In the genomic region with DNA sequence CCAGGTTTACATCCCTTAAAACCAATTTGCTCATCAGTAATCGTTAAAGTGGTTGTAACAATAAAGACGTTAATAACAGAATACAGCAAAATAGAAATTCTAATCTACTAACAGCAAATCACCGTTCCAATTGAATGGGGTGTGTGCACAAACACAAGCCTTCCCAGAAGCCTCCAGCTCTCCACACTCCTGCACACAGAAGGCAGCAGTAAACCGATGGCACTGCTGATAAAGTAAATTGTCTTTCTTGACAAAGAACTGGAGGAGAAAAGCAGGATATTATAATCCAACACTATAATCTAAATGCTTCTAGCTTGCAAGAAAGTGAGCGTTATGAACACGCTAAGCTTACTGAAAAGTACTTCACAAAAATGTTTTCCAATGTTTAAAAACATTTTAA, we compare ENCODE assay signal across 11 cellular contexts. TPM values are rescaled to one million over a fixed set of nuclear protein-coding genes. Genes with fewer than 3 reads are reported as not detected.
A peak's percentile ranks its signal among the peaks of the same experiment; 100 is the strongest.
DNase-seq lines count a peak whose midpoint lies in the region; ATAC-seq and TF ChIP-seq lines count a peak whose summit lies in the region.
"Had no signal": no experiment of that assay in that cellular context is flagged by ENCODE, and none has a peak within 500 bp of the region (broad histone marks: within the 10 kb centered on the region; RNA-seq: fewer than 3 reads in every experiment).

No MANE protein-coding gene starts in this region.

- peak overlapping the region; percentile 68 for H3K27ac ChIP-seq in CD4-positive, alpha-beta memory T cell (ENCODE audit: low read depth, low read length)
- peak overlapping the region; percentile 64; the same call in 1 of the 2 replicates for H3K27ac ChIP-seq in IMR-90 (ENCODE audit: insufficient read depth, low read length)
- no peak overlapping the region for H3K27ac ChIP-seq in Karpas-422 (ENCODE audit: low read length)

- no peaks in the 10 kb centered on the region for H3K79me2 ChIP-seq in Karpas-422 (ENCODE audit: low read length)

- CTCF ChIA-PET in CD4-positive, alpha-beta memory T cell (lab: Charles Lee; ENCODE audit: partially characterized antibody) = interaction anchor here (1.5 to 1.9 kb wide), 3 partner anchors 23 to 330 kb away, joined by 5 to 8 read pairs (median 7); no protein-coding TSS in a partner anchor
- CTCF ChIA-PET in IMR-90 (lab: Yijun Ruan, JAX) = no interaction called here

- no peak overlapping the region for H2AK5ac ChIP-seq in IMR-90 (ENCODE audit: low read depth, low read length)

- no peak for TF ChIP-seq CTCF in IMR-90 (conservative IDR thresholded peaks at IDR 0.05; ENCODE audit: low read depth, low read length)

- POLR2A ChIA-PET in CD4-positive, alpha-beta memory T cell (lab: Charles Lee; ENCODE audit: partially characterized antibody) = interaction anchor here (0.8 to 3.4 kb wide), 7 partner anchors 8 to 330 kb away, joined by 3 to 19 read pairs (median 7); partner anchors contain the start of gene ZNF217
- POLR2A ChIA-PET in IMR-90 (lab: Charles Lee; ENCODE audit: unreplicated experiment) = no interaction called here

- intact Hi-C loops in CD4-positive, alpha-beta memory T cell (cut with micrococcal nuclease) = no loop called here
- intact Hi-C loops in IMR-90 (cut with micrococcal nuclease) = no loop called here

- H3K9ac ChIP-seq in IMR-90 (ENCODE audit: low read depth, low read length) (peak overlapping the region; percentile 33), Karpas-422 (ENCODE audit: low read length) (no peak overlapping the region)

- no peak overlapping the region; a peak in 1 of 4 replicates for H4K8ac ChIP-seq in IMR-90 (ENCODE audit: low read depth in 2 of 2, low read length in 2 of 2)

- BruUV-seq in IMR-90 (replicated peaks; lab: Mats Ljungman, UMichigan) = no TSS peak

- H3K4me3 ChIP-seq in CD4-positive, alpha-beta memory T cell (ENCODE audit: low read length in 2 of 2) = peak overlapping the region in 1 of 2 donors; percentile 6
- H3K4me3 ChIP-seq in IMR-90 (ENCODE audit: insufficient read depth, low read depth, low read length) (no peak overlapping the region), Karpas-422 (ENCODE audit: low read length) (no peak overlapping the region)
- H3K4me3 ChIP-seq: left lung had no signal

- H4K5ac ChIP-seq in IMR-90 (ENCODE audit: low read depth, low read length) = peak overlapping the region; percentile 8; the same call in 1 of the 2 replicates

- H3K23ac ChIP-seq in IMR-90 (ENCODE audit: low read depth, low read length) = 0 out of 2 replicates have a peak overlapping the region, but pooled peaks have one; percentile 60

- TF ChIP-seq RAD21 in IMR-90 (IDR thresholded peaks at IDR 0.05; ENCODE audit: low read length) = no peak

- no peak for DNase-seq in CD4-positive, alpha-beta memory T cell
- DNase-seq in IMR-90 (no peak), iPS-NIHi11 (ENCODE audit: low spot score) (no peak), hepatic stellate cell (ENCODE audit: low spot score) (no peak), Karpas-422 (no peak)
- DNase-seq in natural killer cell treated with Interleukin-12 subunit alpha and Interleukin-12 subunit beta and Interleukin-15 and Interleukin-18, amount 100 ng/mL, for 72 hours (ENCODE audit: low spot score) = no peak
- DNase-seq: left lung, NCI-H1105 treated with DMSO at 0.1 percent for 48 hours, SHP77 had no signal

- H3K27me3 Mint-ChIP-seq in CD4-positive, alpha-beta memory T cell = no peaks in the 10 kb centered on the region
- H3K27me3 Mint-ChIP-seq in activated naive CD8-positive, alpha-beta T cell = no peaks in the 10 kb centered on the region
- H3K27me3 Mint-ChIP-seq in natural killer cell treated with Interleukin-12 subunit alpha and Interleukin-12 subunit beta and Interleukin-15 and Interleukin-18, amount 100 ng/mL, for 72 hours = no peaks in the 10 kb centered on the region

- H4K20me1 ChIP-seq in IMR-90 (ENCODE audit: insufficient read depth, low read length) = peaks cover 20% of the 10 kb centered on the region
- H4K20me1 ChIP-seq in Karpas-422 (ENCODE audit: insufficient read depth, low read depth, low read length) = no peaks in the 10 kb centered on the region

- H3K4ac ChIP-seq in IMR-90 (ENCODE audit: low read depth, low read length) = 0 out of 2 replicates have a peak overlapping the region, but pooled peaks have one; percentile 29

- no peak overlapping the region for H3K18ac ChIP-seq in IMR-90 (ENCODE audit: low read depth, low read length)

- H2AFZ ChIP-seq in IMR-90 (replicated peaks; ENCODE audit: low read length, poor library complexity) (no peak overlapping the region), Karpas-422 (ENCODE audit: low read length) (no peak overlapping the region)

- peak overlapping the region; percentile 78 to 93 (median 86) for H3K4me3 Mint-ChIP-seq in CD4-positive, alpha-beta memory T cell
- peak overlapping the region; percentile 90 for H3K4me3 Mint-ChIP-seq in activated naive CD8-positive, alpha-beta T cell
- H3K4me3 Mint-ChIP-seq in natural killer cell treated with Interleukin-12 subunit alpha and Interleukin-12 subunit beta and Interleukin-15 and Interleukin-18, amount 100 ng/mL, for 72 hours = peak overlapping the region; percentile 89

- 0 out of 2 replicates have a peak overlapping the region, but pooled peaks have one; percentile 45 for H3K14ac ChIP-seq in IMR-90 (replicated peaks; ENCODE audit: low read depth, low read length)

- peaks cover 4 to 12% of the 10 kb centered on the region in 2 experiments; a peak in 3 of 4 replicates for H3K79me1 ChIP-seq in IMR-90 (ENCODE audit: low read depth in 1 of 2, low read length in 2 of 2)

- H3K4me1 ChIP-seq in CD4-positive, alpha-beta memory T cell (ENCODE audit: insufficient read depth, low read length) = peaks cover 79% of the 10 kb centered on the region
- H3K4me1 ChIP-seq in IMR-90 (ENCODE audit: control insufficient read depth, insufficient read depth, low read length) = peaks cover 12% of the 10 kb centered on the region
- peaks cover 18% of the 10 kb centered on the region for H3K4me1 ChIP-seq in Karpas-422 (ENCODE audit: low read length)

- H2BK5ac ChIP-seq in IMR-90 (ENCODE audit: low read depth, low read length, poor library complexity, severe bottlenecking) = peak overlapping the region; percentile 50

- peaks cover 7% of the 10 kb centered on the region for H3K36me3 ChIP-seq in CD4-positive, alpha-beta memory T cell (ENCODE audit: insufficient read depth, low read length)
- H3K36me3 ChIP-seq in IMR-90 (ENCODE audit: control insufficient read depth, insufficient read depth, low read length) = peaks cover 12% of the 10 kb centered on the region
- no peaks in the 10 kb centered on the region for H3K36me3 ChIP-seq in Karpas-422 (ENCODE audit: insufficient read depth, low read length)

- no peak for TF ChIP-seq POLR2A in IMR-90 (IDR thresholded peaks at IDR 0.05; ENCODE audit: low read depth, low read length)

- H3K27ac Mint-ChIP-seq in CD4-positive, alpha-beta memory T cell = peak overlapping the region; percentile 93 to 100 (median 97)
- peak overlapping the region; percentile 94 for H3K27ac Mint-ChIP-seq in activated naive CD8-positive, alpha-beta T cell
- peak overlapping the region; percentile 92 to 99 for H3K27ac Mint-ChIP-seq in natural killer cell treated with Interleukin-12 subunit alpha and Interleukin-12 subunit beta and Interleukin-15 and Interleukin-18, amount 100 ng/mL, for 72 hours

- H2BK15ac ChIP-seq in IMR-90 (ENCODE audit: low read depth, low read length) = no peak overlapping the region

- no peaks in the 10 kb centered on the region for H3K9me3 ChIP-seq in CD4-positive, alpha-beta memory T cell (ENCODE audit: control insufficient read depth in 1 of 2, low read length in 2 of 2)
- no peaks in the 10 kb centered on the region for H3K9me3 ChIP-seq in IMR-90 (ENCODE audit: control insufficient read depth, insufficient read depth, low read length)
- no peaks in the 10 kb centered on the region for H3K9me3 ChIP-seq in Karpas-422 (ENCODE audit: low read length)
- H3K9me3 ChIP-seq: left lung had no signal

- no peak overlapping the region for H4K91ac ChIP-seq in IMR-90 (ENCODE audit: insufficient read depth, low read depth, low read length)

- peaks cover 13% of the 10 kb centered on the region for H3K9me1 ChIP-seq in IMR-90 (ENCODE audit: insufficient read depth, low read length)

- peaks cover 13 to 22% of the 10 kb centered on the region in 2 donors for H3K36me3 Mint-ChIP-seq in CD4-positive, alpha-beta memory T cell
- peaks cover 9% of the 10 kb centered on the region for H3K36me3 Mint-ChIP-seq in activated naive CD8-positive, alpha-beta T cell
- peaks cover 11% of the 10 kb centered on the region for H3K36me3 Mint-ChIP-seq in natural killer cell treated with Interleukin-12 subunit alpha and Interleukin-12 subunit beta and Interleukin-15 and Interleukin-18, amount 100 ng/mL, for 72 hours

- H3K4me1 Mint-ChIP-seq in CD4-positive, alpha-beta memory T cell = peaks cover 43 to 91% (median 64%) of the 10 kb centered on the region in 4 donors
- peaks cover 84% of the 10 kb centered on the region for H3K4me1 Mint-ChIP-seq in activated naive CD8-positive, alpha-beta T cell (ENCODE audit: low read depth)
- H3K4me1 Mint-ChIP-seq in natural killer cell treated with Interleukin-12 subunit alpha and Interleukin-12 subunit beta and Interleukin-15 and Interleukin-18, amount 100 ng/mL, for 72 hours (ENCODE audit: low read depth in 2 of 2) = peaks cover 50 to 84% of the 10 kb centered on the region in 2 donors

- no peak overlapping the region for H2AK9ac ChIP-seq in IMR-90 (replicated peaks; ENCODE audit: low read depth, low read length, poor library complexity)

- H3K27me3 ChIP-seq in CD4-positive, alpha-beta memory T cell (ENCODE audit: insufficient read depth, low read length) = no peaks in the 10 kb centered on the region
- H3K27me3 ChIP-seq in IMR-90 (ENCODE audit: control insufficient read depth, insufficient read depth, low read length) (no peaks in the 10 kb centered on the region), Karpas-422 (ENCODE audit: low read length) (no peaks in the 10 kb centered on the region)
- H3K27me3 ChIP-seq: left lung had no signal

- ATAC-seq in IMR-90 (ENCODE audit: low read depth) = no peak
- ATAC-seq in natural killer cell treated with Interleukin-12 subunit alpha and Interleukin-12 subunit beta and Interleukin-15 and Interleukin-18, amount 100 ng/mL, for 72 hours = no peak
- ATAC-seq in HG02588 (IDR thresholded peaks at IDR 0.05; ENCODE audit: unreplicated experiment) = no peak
- ATAC-seq: left lung had no signal

- in situ Hi-C loops in IMR-90 (cut with MboI; ENCODE audit: low sequenced_read_pairs) = loop anchor here (10.0 kb wide), 1 partner anchor 168 kb away; no protein-coding TSS in a partner anchor

- no CpG with 5 or more reads among the region's 6 CpGs for whole genome bisulfite sequencing in IMR-90 (ENCODE audit: extremely low coverage in 2 of 2, insufficient read length in 1 of 2), 2 experiments

- no peak overlapping the region; the same call in 1 of the 2 replicates for H2BK120ac ChIP-seq in IMR-90 (ENCODE audit: low read depth, low read length)

- H3K9me2 ChIP-seq in Karpas-422 (replicated peaks; ENCODE audit: insufficient read depth, low read length) = no peaks in the 10 kb centered on the region

- no peaks in the 10 kb centered on the region for H3K9me3 Mint-ChIP-seq in CD4-positive, alpha-beta memory T cell
- no peaks in the 10 kb centered on the region for H3K9me3 Mint-ChIP-seq in activated naive CD8-positive, alpha-beta T cell (ENCODE audit: low read depth)
- no peaks in the 10 kb centered on the region for H3K9me3 Mint-ChIP-seq in natural killer cell treated with Interleukin-12 subunit alpha and Interleukin-12 subunit beta and Interleukin-15 and Interleukin-18, amount 100 ng/mL, for 72 hours

- no peak overlapping the region for H2BK20ac ChIP-seq in IMR-90 (ENCODE audit: low read depth, low read length)

- no peak overlapping the region; the same call in 1 of the 2 replicates for H3K56ac ChIP-seq in IMR-90 (ENCODE audit: extremely low read depth, insufficient read depth, low read length)

- H3K4me2 ChIP-seq in IMR-90 (ENCODE audit: low read depth, low read length) (peak overlapping the region; percentile 22; the same call in 1 of the 2 replicates), Karpas-422 (ENCODE audit: low read depth, low read length, poor library complexity, severe bottlenecking) (no peak overlapping the region)

- dilution Hi-C loops in IMR-90 (cut with HindIII; ENCODE audit: low sequenced_read_pairs, unreplicated experiment) = no loop called here

RNA-seq across cellular contexts. Expression of gene ZNF217, which starts 7.0 kb away (rescaled TPM):
- 100 to 1,000 TPM; 100 to 111 TPM for total RNA-seq in CD4-positive, alpha-beta memory T cell
- polyA plus RNA-seq in CD4-positive, alpha-beta memory T cell = 10 to 100 TPM; 11.6 to 28.6 TPM
- 25.8 and 27.8 TPM in 2 replicates for total RNA-seq in IMR-90 (2012; rRNA removed)
- 6.9 and 9.1 TPM in 2 replicates for polyA plus RNA-seq in IMR-90 (2012; rRNA removed)
- 2.4 and 4.1 TPM in 2 replicates for polyA plus RNA-seq in IMR-90 (2012; cell fraction: cytosol; rRNA removed)
- polyA plus RNA-seq in IMR-90 (2012; cell fraction: nucleus; rRNA removed; ENCODE audit: low replicate concordance) = 3.4 and 8.6 TPM in 2 replicates
- total RNA-seq in natural killer cell treated with Interleukin-12 subunit alpha and Interleukin-12 subunit beta and Interleukin-15 and Interleukin-18, amount 100 ng/mL, for 72 hours = 10 to 100 TPM; 39.9 to 48.0 TPM
- total RNA-seq in Karpas-422 (2014; rRNA removed; shearing (Covaris generic); ENCODE audit: low replicate concordance) = 1.5 and 2.2 TPM in 2 replicates
